Comparison of ENCODE assay signal across 1 cellular context in genomic region chr18:57586243-57587049, GRCh38.
TF ChIP-seq lines count a peak whose summit lies in the region.

Gene FECH (minus strand): TSS chr18:57586702. CDS start chr18:57586620, 82 bp downstream.

TF ChIP-seq in HepG2, 621 proteins besides CTCF, POLR2A, EP300 and RAD21 (continued from another document and continues in another):
- TF ChIP-seq ARID4A (CRISPR knock-in tag; IDR thresholded peaks at IDR 0.05; ENCODE audit: borderline replicate concordance) (peak; percentile 71; the same call in 1 of the 2 replicates), GMEB1 (CRISPR knock-in tag; IDR thresholded peaks at IDR 0.05; ENCODE audit: borderline replicate concordance) (peak; percentile 66; the same call in 1 of the 2 replicates), POLR2G (IDR thresholded peaks at IDR 0.05; ENCODE audit: low read depth, low read length) (peak; percentile 66), ZNF138 (CRISPR knock-in tag; IDR thresholded peaks at IDR 0.05; ENCODE audit: low read depth) (no peak), CSRNP1 (CRISPR knock-in tag; IDR thresholded peaks at IDR 0.05) (no peak), ZNF776 (CRISPR knock-in tag; IDR thresholded peaks at IDR 0.05) (peak; percentile 59; the same call in 1 of the 2 replicates), KDM3A (CRISPR knock-in tag; IDR thresholded peaks at IDR 0.05; ENCODE audit: low read depth) (0 out of 2 replicates have a peak, but pooled peaks have one; percentile 2), THAP11 (CRISPR knock-in tag; IDR thresholded peaks at IDR 0.05) (0 out of 2 replicates have a peak, but pooled peaks have one; percentile 36), ARID5B (CRISPR knock-in tag; IDR thresholded peaks at IDR 0.05) (peak; percentile 6; the same call in 1 of the 2 replicates), MAFF (IDR thresholded peaks at IDR 0.05; ENCODE audit: low read depth, low read length) (peak; percentile 98), ERF (CRISPR knock-in tag; IDR thresholded peaks at IDR 0.05) (no peak; the same call in 1 of the 2 replicates), HMGXB4 (CRISPR knock-in tag; IDR thresholded peaks at IDR 0.05; ENCODE audit: borderline replicate concordance in 1 of 2, low read depth in 1 of 2) (peak in 1 of 2 experiments; percentile 75; a peak in 2 of 4 replicates), NBN (conservative IDR thresholded peaks at IDR 0.05) (no peak), ZNF263 (CRISPR knock-in tag; IDR thresholded peaks at IDR 0.05) (peak; percentile 64; the same call in 1 of the 2 replicates), ZNF737 (CRISPR knock-in tag; IDR thresholded peaks at IDR 0.05; ENCODE audit: borderline replicate concordance) (no peak), NRL (CRISPR knock-in tag; IDR thresholded peaks at IDR 0.05; ENCODE audit: borderline replicate concordance) (peak; percentile 75), DMAP1 (CRISPR knock-in tag; IDR thresholded peaks at IDR 0.05) (no peak; the same call in 1 of the 2 replicates), CHCHD3 (CRISPR knock-in tag; IDR thresholded peaks at IDR 0.05) (0 out of 2 replicates have a peak, but pooled peaks have one; percentile 35), ZNF713 (CRISPR knock-in tag; IDR thresholded peaks at IDR 0.05) (0 out of 2 replicates have a peak, but pooled peaks have one; percentile 62), ZBTB42 (CRISPR knock-in tag; IDR thresholded peaks at IDR 0.05) (no peak), PAX8 (CRISPR knock-in tag; IDR thresholded peaks at IDR 0.05; ENCODE audit: borderline replicate concordance) (peak; percentile 83; the same call in 1 of the 2 replicates), KDM5A (IDR thresholded peaks at IDR 0.05; ENCODE audit: borderline replicate concordance, low read length) (no peak), AKAP8 (CRISPR knock-in tag; IDR thresholded peaks at IDR 0.05) (0 out of 2 replicates have a peak, but pooled peaks have one; percentile 81), MXD4 (CRISPR knock-in tag; IDR thresholded peaks at IDR 0.05) (peak; percentile 65), MAX (IDR thresholded peaks at IDR 0.05) (peak; percentile 61), SIN3A (IDR thresholded peaks at IDR 0.05; ENCODE audit: borderline replicate concordance, low read depth, low read length) (0 out of 2 replicates have a peak, but pooled peaks have one; percentile 60), ZNF512B (CRISPR knock-in tag; IDR thresholded peaks at IDR 0.05; ENCODE audit: borderline replicate concordance) (no peak), MTF2 (CRISPR knock-in tag; IDR thresholded peaks at IDR 0.05; ENCODE audit: borderline replicate concordance) (0 out of 2 replicates have a peak, but pooled peaks have one; percentile 25), SIX1 (CRISPR knock-in tag; IDR thresholded peaks at IDR 0.05; ENCODE audit: borderline replicate concordance) (no peak), KDM5B (CRISPR knock-in tag; IDR thresholded peaks at IDR 0.05; ENCODE audit: borderline replicate concordance) (peak; percentile 63; the same call in 1 of the 2 replicates), ZNF367 (CRISPR knock-in tag; IDR thresholded peaks at IDR 0.05; ENCODE audit: borderline replicate concordance) (no peak), MAFK (conservative IDR thresholded peaks at IDR 0.05 in 1 of 2, IDR thresholded peaks at IDR 0.05 in 1 of 2; ENCODE audit: low read length in 2 of 2) (peak; percentile 98 to 99)
- TF ChIP-seq, protein P1, sequence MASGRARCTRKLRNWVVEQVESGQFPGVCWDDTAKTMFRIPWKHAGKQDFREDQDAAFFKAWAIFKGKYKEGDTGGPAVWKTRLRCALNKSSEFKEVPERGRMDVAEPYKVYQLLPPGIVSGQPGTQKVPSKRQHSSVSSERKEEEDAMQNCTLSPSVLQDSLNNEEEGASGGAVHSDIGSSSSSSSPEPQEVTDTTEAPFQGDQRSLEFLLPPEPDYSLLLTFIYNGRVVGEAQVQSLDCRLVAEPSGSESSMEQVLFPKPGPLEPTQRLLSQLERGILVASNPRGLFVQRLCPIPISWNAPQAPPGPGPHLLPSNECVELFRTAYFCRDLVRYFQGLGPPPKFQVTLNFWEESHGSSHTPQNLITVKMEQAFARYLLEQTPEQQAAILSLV (CRISPR knock-in tag; IDR thresholded peaks at IDR 0.05; ENCODE audit: borderline replicate concordance) = peak; percentile 80; the same call in 1 of the 2 replicates
- TF ChIP-seq, protein P2, sequence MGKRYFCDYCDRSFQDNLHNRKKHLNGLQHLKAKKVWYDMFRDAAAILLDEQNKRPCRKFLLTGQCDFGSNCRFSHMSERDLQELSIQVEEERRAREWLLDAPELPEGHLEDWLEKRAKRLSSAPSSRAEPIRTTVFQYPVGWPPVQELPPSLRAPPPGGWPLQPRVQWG (CRISPR knock-in tag; IDR thresholded peaks at IDR 0.05; ENCODE audit: borderline replicate concordance, low read depth) = no peak
- TF ChIP-seq, protein P3, sequence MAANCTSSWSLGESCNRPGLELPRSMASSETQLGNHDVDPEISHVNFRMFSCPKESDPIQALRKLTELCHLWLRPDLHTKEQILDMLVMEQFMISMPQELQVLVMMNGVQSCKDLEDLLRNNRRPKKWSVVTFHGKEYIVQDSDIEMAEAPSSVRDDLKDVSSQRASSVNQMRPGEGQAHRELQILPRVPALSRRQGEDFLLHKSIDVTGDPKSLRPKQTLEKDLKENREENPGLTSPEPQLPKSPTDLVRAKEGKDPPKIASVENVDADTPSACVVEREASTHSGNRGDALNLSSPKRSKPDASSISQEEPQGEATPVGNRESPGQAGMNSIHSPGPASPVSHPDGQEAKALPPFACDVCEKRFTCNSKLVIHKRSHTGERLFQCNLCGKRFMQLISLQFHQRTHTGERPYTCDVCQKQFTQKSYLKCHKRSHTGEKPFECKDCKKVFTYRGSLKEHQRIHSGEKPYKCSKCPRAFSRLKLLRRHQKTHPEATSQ (CRISPR knock-in tag; IDR thresholded peaks at IDR 0.05; ENCODE audit: borderline replicate concordance) = no peak
- TF ChIP-seq, protein P4, sequence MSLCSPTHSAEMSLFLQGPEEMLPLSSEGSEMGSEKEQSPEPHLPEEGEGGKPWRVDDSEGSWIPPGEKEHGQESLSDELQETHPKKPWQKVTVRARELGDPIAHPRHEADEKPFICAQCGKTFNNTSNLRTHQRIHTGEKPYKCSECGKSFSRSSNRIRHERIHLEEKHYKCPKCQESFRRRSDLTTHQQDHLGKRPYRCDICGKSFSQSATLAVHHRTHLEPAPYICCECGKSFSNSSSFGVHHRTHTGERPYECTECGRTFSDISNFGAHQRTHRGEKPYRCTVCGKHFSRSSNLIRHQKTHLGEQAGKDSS (CRISPR knock-in tag; IDR thresholded peaks at IDR 0.05; ENCODE audit: borderline replicate concordance, low read depth) = peak; percentile 71; the same call in 1 of the 2 replicates
